ENCODE assay signal across 8 cellular contexts in the genomic region with DNA sequence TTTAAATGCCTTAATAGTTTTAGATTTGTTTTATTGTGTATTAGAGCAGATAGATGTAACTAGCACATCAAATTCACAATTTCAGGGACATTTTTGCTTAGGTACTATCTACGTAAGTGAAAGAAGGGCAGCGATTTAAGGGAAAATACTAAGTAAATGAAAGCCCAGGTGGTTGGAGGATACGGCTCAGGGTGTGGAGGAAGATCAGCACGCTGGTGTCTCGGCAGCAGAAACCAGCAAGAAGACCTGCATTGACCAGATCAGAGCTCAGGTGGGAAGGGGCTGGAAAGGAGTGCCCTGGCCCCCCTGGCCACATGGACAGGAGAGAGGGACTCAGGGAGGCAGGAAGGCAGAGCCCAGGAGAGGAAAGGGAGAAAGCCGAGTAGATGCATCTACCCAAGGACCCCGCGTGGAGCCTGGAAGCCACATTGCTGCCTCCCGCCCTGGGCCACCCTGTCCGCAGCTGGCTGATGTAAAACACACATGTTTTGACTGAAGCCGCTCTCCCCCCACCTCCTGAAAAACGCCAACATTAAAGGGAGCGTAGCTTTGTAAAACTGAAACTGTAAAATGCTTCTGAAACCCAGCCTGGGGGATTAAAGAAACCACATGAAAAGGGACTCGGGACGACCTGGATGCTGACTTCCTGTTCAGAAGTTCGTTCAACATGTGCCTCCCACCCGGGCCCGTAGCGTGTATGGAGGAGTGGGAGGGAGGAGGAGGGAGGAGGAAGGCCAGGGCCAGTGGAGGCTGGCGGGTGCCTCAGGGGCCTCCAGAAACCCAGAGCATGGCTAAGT.
DNase-seq lines count a peak whose midpoint lies in the region; ATAC-seq and TF ChIP-seq lines count a peak whose summit lies in the region.

No MANE protein-coding gene starts in this region.

- intact Hi-C loops in CD4-positive, alpha-beta T cell (cut with DNase I, micrococcal nuclease) = loop anchor here (2.0 to 5.0 kb wide), 4 partner anchors 73 to 433 kb away; no protein-coding TSS in a partner anchor

- POLR2A ChIA-PET in CD4-positive, alpha-beta T cell (lab: Charles Lee) = interaction anchor here (0.8 to 1.5 kb wide), 2 partner anchors 22 to 444 kb away, joined by 4 to 7 read pairs; no protein-coding TSS in a partner anchor
- POLR2A ChIA-PET in HEK293T (lab: Yijun Ruan, JAX) = no interaction called here

- peak; percentile 37 for ATAC-seq in CD4-positive, alpha-beta T cell (ENCODE audit: poor library complexity)

- no peaks in the 10 kb centered on the region for H3K36me3 Mint-ChIP-seq in CD4-positive, alpha-beta T cell (ENCODE audit: low read depth)

- peaks cover 34% of the 10 kb centered on the region for H3K4me1 Mint-ChIP-seq in CD4-positive, alpha-beta T cell (ENCODE audit: low read depth)

- no peaks in the 10 kb centered on the region for H3K9me3 Mint-ChIP-seq in CD4-positive, alpha-beta T cell

- H3K27me3 Mint-ChIP-seq in CD4-positive, alpha-beta T cell = peaks cover 47% of the 10 kb centered on the region

- TF ChIP-seq CTCF in CD4-positive, alpha-beta T cell (IDR thresholded peaks at IDR 0.05) = no peak

- H3K27ac Mint-ChIP-seq in CD4-positive, alpha-beta T cell = no peak overlapping the region

- CTCF ChIA-PET in CD4-positive, alpha-beta T cell (lab: Charles Lee) = no interaction called here
- CTCF ChIA-PET in HEK293T (lab: Yijun Ruan, JAX) = interaction anchor here (0.6 kb wide), 1 partner anchor 45 kb away, joined by 4 read pairs; no protein-coding TSS in a partner anchor

- peak overlapping the region; percentile 72 for H3K4me3 Mint-ChIP-seq in CD4-positive, alpha-beta T cell

- DNase-seq in CD4-positive, alpha-beta T cell = no peak
- DNase-seq in H4 (ENCODE audit: low spot score) (peak; percentile 62), UCSD-AML1 (lab: John Stamatoyannopoulos, UW; ENCODE audit: unreplicated experiment) (peak; percentile 37), left kidney (ENCODE audit: low read depth, low spot score) (peak; percentile 67), DMS79 treated with DMSO at 0.1 percent for 48 hours (lab: John Stamatoyannopoulos, UW) (no peak), NCI-H1694 treated with DMSO at 0.1 percent for 48 hours (lab: John Stamatoyannopoulos, UW) (no peak), HEK293T (ENCODE audit: extremely low spot score) (no peak)
- no peak for DNase-seq in NK-92 treated with Interleukin-12 subunit alpha and Interleukin-12 subunit beta, amount 100 ng/mL, for 24 hours (lab: John Stamatoyannopoulos, UW)

- H3K9me3 ChIP-seq in CD4-positive, alpha-beta T cell (ENCODE audit: control insufficient read depth, low read length) = no peaks in the 10 kb centered on the region

- no peak overlapping the region for H3K27ac ChIP-seq in CD4-positive, alpha-beta T cell (ENCODE audit: low read depth, low read length)

- H3K27me3 ChIP-seq in CD4-positive, alpha-beta T cell (ENCODE audit: control insufficient read depth, insufficient read depth, low read length) = peaks cover 14% of the 10 kb centered on the region

TF ChIP-seq in HEK293T, 16 proteins besides CTCF, POLR2A, EP300 and RAD21:
- TF ChIP-seq ZNF384 (IDR thresholded peaks at IDR 0.05) (no peak), HDGF (IDR thresholded peaks at IDR 0.05; ENCODE audit: borderline replicate concordance) (no peak), SP1 (IDR thresholded peaks at IDR 0.05) (no peak), LEF1 (IDR thresholded peaks at IDR 0.05; ENCODE audit: borderline replicate concordance) (no peak), ARNT (IDR thresholded peaks at IDR 0.05) (no peak), FOXK2 (IDR thresholded peaks at IDR 0.05) (no peak), FOXM1 (IDR thresholded peaks at IDR 0.05; ENCODE audit: borderline replicate concordance) (no peak), L3MBTL2 (conservative IDR thresholded peaks at IDR 0.05) (no peak), CTBP1 (IDR thresholded peaks at IDR 0.05; ENCODE audit: borderline replicate concordance) (no peak), SUZ12 (IDR thresholded peaks at IDR 0.05) (no peak), ELF4 (IDR thresholded peaks at IDR 0.05) (no peak), TARDBP (IDR thresholded peaks at IDR 0.05) (no peak), PKNOX1 (IDR thresholded peaks at IDR 0.05) (no peak), NFRKB (IDR thresholded peaks at IDR 0.05) (no peak), FOXA1 (IDR thresholded peaks at IDR 0.05) (no peak)

Comparison
In these comparisons a context has a peak if more than half of its experiments do, and no peak if none do; other contexts are left out.
1. DNase-seq: peak in H4 (single experiment), UCSD-AML1 (single experiment) and left kidney (single experiment); none in CD4-positive, alpha-beta T cell (0 of 10), DMS79 treated with DMSO at 0.1 percent for 48 hours (single experiment), NK-92 treated with Interleukin-12 subunit alpha and Interleukin-12 subunit beta, amount 100 ng/mL, for 24 hours (single experiment), NCI-H1694 treated with DMSO at 0.1 percent for 48 hours (single experiment) and HEK293T (single experiment).